In genomic region chr4:75702919-75703411, GRCh38 we compare ENCODE assay signal across 2 cellular contexts.
TF ChIP-seq lines count a peak whose summit lies in the region.

No MANE protein-coding gene starts in this region.

TF ChIP-seq in GM23338, 12 proteins besides CTCF, POLR2A, EP300 and RAD21:
- TF ChIP-seq, protein P1, sequence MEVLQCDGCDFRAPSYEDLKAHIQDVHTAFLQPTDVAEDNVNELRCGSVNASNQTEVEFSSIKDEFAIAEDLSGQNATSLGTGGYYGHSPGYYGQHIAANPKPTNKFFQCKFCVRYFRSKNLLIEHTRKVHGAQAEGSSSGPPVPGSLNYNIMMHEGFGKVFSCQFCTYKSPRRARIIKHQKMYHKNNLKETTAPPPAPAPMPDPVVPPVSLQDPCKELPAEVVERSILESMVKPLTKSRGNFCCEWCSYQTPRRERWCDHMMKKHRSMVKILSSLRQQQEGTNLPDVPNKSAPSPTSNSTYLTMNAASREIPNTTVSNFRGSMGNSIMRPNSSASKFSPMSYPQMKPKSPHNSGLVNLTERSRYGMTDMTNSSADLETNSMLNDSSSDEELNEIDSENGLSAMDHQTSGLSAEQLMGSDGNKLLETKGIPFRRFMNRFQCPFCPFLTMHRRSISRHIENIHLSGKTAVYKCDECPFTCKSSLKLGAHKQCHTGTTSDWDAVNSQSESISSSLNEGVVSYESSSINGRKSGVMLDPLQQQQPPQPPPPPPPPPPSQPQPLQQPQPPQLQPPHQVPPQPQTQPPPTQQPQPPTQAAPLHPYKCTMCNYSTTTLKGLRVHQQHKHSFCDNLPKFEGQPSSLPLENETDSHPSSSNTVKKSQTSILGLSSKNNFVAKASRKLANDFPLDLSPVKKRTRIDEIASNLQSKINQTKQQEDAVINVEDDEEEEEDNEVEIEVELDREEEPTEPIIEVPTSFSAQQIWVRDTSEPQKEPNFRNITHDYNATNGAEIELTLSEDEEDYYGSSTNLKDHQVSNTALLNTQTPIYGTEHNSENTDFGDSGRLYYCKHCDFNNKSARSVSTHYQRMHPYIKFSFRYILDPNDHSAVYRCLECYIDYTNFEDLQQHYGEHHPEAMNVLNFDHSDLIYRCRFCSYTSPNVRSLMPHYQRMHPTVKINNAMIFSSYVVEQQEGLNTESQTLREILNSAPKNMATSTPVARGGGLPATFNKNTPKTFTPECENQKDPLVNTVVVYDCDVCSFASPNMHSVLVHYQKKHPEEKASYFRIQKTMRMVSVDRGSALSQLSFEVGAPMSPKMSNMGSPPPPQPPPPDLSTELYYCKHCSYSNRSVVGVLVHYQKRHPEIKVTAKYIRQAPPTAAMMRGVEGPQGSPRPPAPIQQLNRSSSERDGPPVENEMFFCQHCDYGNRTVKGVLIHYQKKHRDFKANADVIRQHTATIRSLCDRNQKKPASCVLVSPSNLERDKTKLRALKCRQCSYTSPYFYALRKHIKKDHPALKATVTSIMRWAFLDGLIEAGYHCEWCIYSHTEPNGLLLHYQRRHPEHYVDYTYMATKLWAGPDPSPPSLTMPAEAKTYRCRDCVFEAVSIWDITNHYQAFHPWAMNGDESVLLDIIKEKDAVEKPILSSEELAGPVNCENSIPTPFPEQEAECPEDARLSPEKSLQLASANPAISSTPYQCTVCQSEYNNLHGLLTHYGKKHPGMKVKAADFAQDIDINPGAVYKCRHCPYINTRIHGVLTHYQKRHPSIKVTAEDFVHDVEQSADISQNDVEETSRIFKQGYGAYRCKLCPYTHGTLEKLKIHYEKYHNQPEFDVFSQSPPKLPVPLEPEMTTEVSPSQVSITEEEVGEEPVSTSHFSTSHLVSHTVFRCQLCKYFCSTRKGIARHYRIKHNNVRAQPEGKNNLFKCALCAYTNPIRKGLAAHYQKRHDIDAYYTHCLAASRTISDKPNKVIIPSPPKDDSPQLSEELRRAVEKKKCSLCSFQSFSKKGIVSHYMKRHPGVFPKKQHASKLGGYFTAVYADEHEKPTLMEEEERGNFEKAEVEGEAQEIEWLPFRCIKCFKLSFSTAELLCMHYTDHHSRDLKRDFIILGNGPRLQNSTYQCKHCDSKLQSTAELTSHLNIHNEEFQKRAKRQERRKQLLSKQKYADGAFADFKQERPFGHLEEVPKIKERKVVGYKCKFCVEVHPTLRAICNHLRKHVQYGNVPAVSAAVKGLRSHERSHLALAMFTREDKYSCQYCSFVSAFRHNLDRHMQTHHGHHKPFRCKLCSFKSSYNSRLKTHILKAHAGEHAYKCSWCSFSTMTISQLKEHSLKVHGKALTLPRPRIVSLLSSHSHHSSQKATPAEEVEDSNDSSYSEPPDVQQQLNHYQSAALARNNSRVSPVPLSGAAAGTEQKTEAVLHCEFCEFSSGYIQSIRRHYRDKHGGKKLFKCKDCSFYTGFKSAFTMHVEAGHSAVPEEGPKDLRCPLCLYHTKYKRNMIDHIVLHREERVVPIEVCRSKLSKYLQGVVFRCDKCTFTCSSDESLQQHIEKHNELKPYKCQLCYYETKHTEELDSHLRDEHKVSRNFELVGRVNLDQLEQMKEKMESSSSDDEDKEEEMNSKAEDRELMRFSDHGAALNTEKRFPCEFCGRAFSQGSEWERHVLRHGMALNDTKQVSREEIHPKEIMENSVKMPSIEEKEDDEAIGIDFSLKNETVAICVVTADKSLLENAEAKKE (CRISPR knock-in tag; IDR thresholded peaks at IDR 0.05) = no peak
- no peak for TF ChIP-seq REST (IDR thresholded peaks at IDR 0.05; ENCODE audit: unreplicated experiment)
- TF ChIP-seq ZNF331 (CRISPR knock-in tag; IDR thresholded peaks at IDR 0.05; ENCODE audit: low read depth) = no peak
- no peak for TF ChIP-seq POLR2AphosphoS5 (IDR thresholded peaks at IDR 0.05; ENCODE audit: low read depth)
- no peak for TF ChIP-seq ZNF114 (CRISPR knock-in tag; IDR thresholded peaks at IDR 0.05)
- no peak for TF ChIP-seq NANOG (IDR thresholded peaks at IDR 0.05; ENCODE audit: borderline replicate concordance)
- TF ChIP-seq, protein P2, sequence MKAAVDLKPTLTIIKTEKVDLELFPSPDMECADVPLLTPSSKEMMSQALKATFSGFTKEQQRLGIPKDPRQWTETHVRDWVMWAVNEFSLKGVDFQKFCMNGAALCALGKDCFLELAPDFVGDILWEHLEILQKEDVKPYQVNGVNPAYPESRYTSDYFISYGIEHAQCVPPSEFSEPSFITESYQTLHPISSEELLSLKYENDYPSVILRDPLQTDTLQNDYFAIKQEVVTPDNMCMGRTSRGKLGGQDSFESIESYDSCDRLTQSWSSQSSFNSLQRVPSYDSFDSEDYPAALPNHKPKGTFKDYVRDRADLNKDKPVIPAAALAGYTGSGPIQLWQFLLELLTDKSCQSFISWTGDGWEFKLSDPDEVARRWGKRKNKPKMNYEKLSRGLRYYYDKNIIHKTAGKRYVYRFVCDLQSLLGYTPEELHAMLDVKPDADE (IDR thresholded peaks at IDR 0.05) = no peak
- TF ChIP-seq CREB1 (CRISPR knock-in tag; IDR thresholded peaks at IDR 0.05; ENCODE audit: low read depth) = no peak
- no peak for TF ChIP-seq EZH2 (IDR thresholded peaks at IDR 0.05; ENCODE audit: low read depth, unreplicated experiment)
- TF ChIP-seq JUNB (IDR thresholded peaks at IDR 0.05; ENCODE audit: unreplicated experiment) = no peak
- TF ChIP-seq STAT1 (IDR thresholded peaks at IDR 0.05; ENCODE audit: unreplicated experiment) = no peak
- no peak for TF ChIP-seq EZH2phosphoT487 (IDR thresholded peaks at IDR 0.05; ENCODE audit: unreplicated experiment)

TF ChIP-seq in K562, 482 proteins besides CTCF, POLR2A, EP300 and RAD21:
- TF ChIP-seq MTA1 (IDR thresholded peaks at IDR 0.05; ENCODE audit: borderline replicate concordance) (no peak), ZNF24 (IDR thresholded peaks at IDR 0.05) (no peak), MAX (CRISPR knock-in tag; IDR thresholded peaks at IDR 0.05) (no peak), FIP1L1 (IDR thresholded peaks at IDR 0.05; ENCODE audit: low read depth, low read length, poor library complexity, severe bottlenecking) (no peak), NFXL1 (CRISPR knock-in tag; IDR thresholded peaks at IDR 0.05) (no peak), ZKSCAN8 (CRISPR knock-in tag; IDR thresholded peaks at IDR 0.05) (peak; percentile 76; the same call in 1 of the 2 replicates)
- TF ChIP-seq, protein P3, sequence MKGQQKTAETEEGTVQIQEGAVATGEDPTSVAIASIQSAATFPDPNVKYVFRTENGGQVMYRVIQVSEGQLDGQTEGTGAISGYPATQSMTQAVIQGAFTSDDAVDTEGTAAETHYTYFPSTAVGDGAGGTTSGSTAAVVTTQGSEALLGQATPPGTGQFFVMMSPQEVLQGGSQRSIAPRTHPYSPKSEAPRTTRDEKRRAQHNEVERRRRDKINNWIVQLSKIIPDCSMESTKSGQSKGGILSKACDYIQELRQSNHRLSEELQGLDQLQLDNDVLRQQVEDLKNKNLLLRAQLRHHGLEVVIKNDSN (CRISPR knock-in tag; IDR thresholded peaks at IDR 0.05) = no peak
